ENCODE assay signal across 1 cellular context in the genomic region with DNA sequence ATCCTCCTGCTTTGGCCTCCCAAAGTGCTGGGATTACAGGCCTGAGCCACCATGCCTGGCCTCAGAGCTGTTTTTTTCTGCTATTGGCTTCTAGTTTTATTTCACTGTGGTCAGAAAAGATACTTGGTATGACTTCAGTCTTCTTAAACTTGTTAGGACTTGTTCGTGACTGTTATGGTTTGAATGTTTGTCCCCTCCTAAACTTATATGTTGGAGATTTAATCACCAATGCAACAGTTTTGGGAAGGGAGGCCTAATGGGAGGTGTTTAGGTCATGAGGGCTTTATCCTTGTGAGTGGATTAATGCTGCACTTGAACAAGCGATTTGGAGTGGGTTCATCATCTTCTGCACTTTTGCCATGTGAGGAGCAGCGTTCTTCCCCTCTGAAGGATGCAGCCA.
TF ChIP-seq lines count a peak whose summit lies in the region.

No MANE protein-coding gene starts in this region.

TF ChIP-seq in K562, 482 proteins besides CTCF, POLR2A, EP300 and RAD21:
- TF ChIP-seq, protein P1, sequence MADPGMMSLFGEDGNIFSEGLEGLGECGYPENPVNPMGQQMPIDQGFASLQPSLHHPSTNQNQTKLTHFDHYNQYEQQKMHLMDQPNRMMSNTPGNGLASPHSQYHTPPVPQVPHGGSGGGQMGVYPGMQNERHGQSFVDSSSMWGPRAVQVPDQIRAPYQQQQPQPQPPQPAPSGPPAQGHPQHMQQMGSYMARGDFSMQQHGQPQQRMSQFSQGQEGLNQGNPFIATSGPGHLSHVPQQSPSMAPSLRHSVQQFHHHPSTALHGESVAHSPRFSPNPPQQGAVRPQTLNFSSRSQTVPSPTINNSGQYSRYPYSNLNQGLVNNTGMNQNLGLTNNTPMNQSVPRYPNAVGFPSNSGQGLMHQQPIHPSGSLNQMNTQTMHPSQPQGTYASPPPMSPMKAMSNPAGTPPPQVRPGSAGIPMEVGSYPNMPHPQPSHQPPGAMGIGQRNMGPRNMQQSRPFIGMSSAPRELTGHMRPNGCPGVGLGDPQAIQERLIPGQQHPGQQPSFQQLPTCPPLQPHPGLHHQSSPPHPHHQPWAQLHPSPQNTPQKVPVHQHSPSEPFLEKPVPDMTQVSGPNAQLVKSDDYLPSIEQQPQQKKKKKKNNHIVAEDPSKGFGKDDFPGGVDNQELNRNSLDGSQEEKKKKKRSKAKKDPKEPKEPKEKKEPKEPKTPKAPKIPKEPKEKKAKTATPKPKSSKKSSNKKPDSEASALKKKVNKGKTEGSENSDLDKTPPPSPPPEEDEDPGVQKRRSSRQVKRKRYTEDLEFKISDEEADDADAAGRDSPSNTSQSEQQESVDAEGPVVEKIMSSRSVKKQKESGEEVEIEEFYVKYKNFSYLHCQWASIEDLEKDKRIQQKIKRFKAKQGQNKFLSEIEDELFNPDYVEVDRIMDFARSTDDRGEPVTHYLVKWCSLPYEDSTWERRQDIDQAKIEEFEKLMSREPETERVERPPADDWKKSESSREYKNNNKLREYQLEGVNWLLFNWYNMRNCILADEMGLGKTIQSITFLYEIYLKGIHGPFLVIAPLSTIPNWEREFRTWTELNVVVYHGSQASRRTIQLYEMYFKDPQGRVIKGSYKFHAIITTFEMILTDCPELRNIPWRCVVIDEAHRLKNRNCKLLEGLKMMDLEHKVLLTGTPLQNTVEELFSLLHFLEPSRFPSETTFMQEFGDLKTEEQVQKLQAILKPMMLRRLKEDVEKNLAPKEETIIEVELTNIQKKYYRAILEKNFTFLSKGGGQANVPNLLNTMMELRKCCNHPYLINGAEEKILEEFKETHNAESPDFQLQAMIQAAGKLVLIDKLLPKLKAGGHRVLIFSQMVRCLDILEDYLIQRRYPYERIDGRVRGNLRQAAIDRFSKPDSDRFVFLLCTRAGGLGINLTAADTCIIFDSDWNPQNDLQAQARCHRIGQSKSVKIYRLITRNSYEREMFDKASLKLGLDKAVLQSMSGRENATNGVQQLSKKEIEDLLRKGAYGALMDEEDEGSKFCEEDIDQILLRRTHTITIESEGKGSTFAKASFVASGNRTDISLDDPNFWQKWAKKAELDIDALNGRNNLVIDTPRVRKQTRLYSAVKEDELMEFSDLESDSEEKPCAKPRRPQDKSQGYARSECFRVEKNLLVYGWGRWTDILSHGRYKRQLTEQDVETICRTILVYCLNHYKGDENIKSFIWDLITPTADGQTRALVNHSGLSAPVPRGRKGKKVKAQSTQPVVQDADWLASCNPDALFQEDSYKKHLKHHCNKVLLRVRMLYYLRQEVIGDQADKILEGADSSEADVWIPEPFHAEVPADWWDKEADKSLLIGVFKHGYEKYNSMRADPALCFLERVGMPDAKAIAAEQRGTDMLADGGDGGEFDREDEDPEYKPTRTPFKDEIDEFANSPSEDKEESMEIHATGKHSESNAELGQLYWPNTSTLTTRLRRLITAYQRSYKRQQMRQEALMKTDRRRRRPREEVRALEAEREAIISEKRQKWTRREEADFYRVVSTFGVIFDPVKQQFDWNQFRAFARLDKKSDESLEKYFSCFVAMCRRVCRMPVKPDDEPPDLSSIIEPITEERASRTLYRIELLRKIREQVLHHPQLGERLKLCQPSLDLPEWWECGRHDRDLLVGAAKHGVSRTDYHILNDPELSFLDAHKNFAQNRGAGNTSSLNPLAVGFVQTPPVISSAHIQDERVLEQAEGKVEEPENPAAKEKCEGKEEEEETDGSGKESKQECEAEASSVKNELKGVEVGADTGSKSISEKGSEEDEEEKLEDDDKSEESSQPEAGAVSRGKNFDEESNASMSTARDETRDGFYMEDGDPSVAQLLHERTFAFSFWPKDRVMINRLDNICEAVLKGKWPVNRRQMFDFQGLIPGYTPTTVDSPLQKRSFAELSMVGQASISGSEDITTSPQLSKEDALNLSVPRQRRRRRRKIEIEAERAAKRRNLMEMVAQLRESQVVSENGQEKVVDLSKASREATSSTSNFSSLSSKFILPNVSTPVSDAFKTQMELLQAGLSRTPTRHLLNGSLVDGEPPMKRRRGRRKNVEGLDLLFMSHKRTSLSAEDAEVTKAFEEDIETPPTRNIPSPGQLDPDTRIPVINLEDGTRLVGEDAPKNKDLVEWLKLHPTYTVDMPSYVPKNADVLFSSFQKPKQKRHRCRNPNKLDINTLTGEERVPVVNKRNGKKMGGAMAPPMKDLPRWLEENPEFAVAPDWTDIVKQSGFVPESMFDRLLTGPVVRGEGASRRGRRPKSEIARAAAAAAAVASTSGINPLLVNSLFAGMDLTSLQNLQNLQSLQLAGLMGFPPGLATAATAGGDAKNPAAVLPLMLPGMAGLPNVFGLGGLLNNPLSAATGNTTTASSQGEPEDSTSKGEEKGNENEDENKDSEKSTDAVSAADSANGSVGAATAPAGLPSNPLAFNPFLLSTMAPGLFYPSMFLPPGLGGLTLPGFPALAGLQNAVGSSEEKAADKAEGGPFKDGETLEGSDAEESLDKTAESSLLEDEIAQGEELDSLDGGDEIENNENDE (IDR thresholded peaks at IDR 0.05; ENCODE audit: low read depth, low read length): no peak
- TF ChIP-seq KAT2B (IDR thresholded peaks at IDR 0.05; ENCODE audit: low read depth, low read length): no peak
- no peak for TF ChIP-seq ZNF239 (CRISPR knock-in tag; IDR thresholded peaks at IDR 0.05)
- TF ChIP-seq, protein P2, sequence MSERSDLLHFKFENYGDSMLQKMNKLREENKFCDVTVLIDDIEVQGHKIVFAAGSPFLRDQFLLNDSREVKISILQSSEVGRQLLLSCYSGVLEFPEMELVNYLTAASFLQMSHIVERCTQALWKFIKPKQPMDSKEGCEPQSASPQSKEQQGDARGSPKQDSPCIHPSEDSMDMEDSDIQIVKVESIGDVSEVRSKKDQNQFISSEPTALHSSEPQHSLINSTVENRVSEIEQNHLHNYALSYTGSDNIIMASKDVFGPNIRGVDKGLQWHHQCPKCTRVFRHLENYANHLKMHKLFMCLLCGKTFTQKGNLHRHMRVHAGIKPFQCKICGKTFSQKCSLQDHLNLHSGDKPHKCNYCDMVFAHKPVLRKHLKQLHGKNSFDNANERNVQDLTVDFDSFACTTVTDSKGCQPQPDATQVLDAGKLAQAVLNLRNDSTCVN (CRISPR knock-in tag; IDR thresholded peaks at IDR 0.05): no peak
- no peak for TF ChIP-seq NFATC3 (IDR thresholded peaks at IDR 0.05)
- no peak for TF ChIP-seq ZNF586 (CRISPR knock-in tag; conservative IDR thresholded peaks at IDR 0.05)
- TF ChIP-seq GATA2 (CRISPR knock-in tag; IDR thresholded peaks at IDR 0.05): no peak
- TF ChIP-seq, protein P3, sequence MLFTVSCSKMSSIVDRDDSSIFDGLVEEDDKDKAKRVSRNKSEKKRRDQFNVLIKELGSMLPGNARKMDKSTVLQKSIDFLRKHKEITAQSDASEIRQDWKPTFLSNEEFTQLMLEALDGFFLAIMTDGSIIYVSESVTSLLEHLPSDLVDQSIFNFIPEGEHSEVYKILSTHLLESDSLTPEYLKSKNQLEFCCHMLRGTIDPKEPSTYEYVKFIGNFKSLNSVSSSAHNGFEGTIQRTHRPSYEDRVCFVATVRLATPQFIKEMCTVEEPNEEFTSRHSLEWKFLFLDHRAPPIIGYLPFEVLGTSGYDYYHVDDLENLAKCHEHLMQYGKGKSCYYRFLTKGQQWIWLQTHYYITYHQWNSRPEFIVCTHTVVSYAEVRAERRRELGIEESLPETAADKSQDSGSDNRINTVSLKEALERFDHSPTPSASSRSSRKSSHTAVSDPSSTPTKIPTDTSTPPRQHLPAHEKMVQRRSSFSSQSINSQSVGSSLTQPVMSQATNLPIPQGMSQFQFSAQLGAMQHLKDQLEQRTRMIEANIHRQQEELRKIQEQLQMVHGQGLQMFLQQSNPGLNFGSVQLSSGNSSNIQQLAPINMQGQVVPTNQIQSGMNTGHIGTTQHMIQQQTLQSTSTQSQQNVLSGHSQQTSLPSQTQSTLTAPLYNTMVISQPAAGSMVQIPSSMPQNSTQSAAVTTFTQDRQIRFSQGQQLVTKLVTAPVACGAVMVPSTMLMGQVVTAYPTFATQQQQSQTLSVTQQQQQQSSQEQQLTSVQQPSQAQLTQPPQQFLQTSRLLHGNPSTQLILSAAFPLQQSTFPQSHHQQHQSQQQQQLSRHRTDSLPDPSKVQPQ (CRISPR knock-in tag; IDR thresholded peaks at IDR 0.05; ENCODE audit: borderline replicate concordance): no peak
- no peak for TF ChIP-seq MTA2 (IDR thresholded peaks at IDR 0.05; ENCODE audit: low read depth)
- TF ChIP-seq POU5F1 (IDR thresholded peaks at IDR 0.05; ENCODE audit: borderline replicate concordance, low read depth, low read length, partially characterized antibody): no peak
- no peak for TF ChIP-seq COPS2 (conservative IDR thresholded peaks at IDR 0.05)
- TF ChIP-seq, protein P4, sequence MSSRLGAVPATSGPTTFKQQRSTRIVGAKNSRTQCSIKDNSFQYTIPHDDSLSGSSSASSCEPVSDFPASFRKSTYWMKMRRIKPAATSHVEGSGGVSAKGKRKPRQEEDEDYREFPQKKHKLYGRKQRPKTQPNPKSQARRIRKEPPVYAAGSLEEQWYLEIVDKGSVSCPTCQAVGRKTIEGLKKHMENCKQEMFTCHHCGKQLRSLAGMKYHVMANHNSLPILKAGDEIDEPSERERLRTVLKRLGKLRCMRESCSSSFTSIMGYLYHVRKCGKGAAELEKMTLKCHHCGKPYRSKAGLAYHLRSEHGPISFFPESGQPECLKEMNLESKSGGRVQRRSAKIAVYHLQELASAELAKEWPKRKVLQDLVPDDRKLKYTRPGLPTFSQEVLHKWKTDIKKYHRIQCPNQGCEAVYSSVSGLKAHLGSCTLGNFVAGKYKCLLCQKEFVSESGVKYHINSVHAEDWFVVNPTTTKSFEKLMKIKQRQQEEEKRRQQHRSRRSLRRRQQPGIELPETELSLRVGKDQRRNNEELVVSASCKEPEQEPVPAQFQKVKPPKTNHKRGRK (tag; IDR thresholded peaks at IDR 0.05): no peak
- TF ChIP-seq HNRNPUL1 (IDR thresholded peaks at IDR 0.05; ENCODE audit: low read length): no peak
TF ChIP-seq in K562: peak in this region for 0.
